In the genomic region with DNA sequence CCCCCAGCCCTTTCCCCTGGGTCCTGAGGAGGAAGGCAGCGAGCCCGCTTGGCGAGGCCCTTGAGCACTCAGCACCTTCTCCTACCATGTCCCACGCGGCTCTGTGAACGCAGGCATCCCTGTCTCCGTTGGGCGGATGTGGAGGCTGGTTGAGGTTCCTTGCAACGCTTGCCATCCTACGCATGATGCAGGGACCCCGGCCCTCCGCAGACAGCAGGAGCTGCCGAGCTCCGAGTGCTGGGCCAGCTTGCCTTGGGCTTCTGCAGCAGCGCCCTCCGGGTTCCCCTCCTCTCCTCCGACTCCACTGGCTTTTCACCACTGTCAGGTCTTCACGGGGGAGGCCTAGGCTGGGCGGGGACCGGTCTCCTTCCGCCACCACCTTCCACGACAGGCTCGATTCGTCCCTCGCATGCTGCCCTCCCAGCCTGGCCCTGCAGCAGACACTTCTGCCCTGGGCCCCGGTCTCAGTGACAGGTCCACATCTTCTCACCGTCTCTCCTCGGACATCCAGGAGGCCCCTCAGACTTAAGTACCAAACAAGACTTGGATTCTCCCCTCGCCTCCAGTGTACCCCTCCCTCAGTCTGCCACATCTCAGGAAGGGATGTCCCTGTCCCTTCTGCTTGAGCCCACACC, we compare ENCODE assay signal across 22 cellular contexts.
A peak's percentile ranks its signal among the peaks of the same experiment; 100 is the strongest.
DNase-seq lines count a peak whose midpoint lies in the region; ATAC-seq, FAIRE-seq and TF ChIP-seq lines count a peak whose summit lies in the region.
"Had no signal": no experiment of that assay in that cellular context is flagged by ENCODE, and none has a peak within 500 bp of the region (broad histone marks: within the 10 kb centered on the region; RNA-seq: fewer than 3 reads in every experiment).

No MANE protein-coding gene starts in this region.

- H3K27ac ChIP-seq in mesenchymal stem cell (ENCODE audit: low read length, poor library complexity, severe bottlenecking), result no peak overlapping the region

- peaks cover 0 to 6% (median 5%) of the 10 kb centered on the region in 7 donors for H3K9me3 Mint-ChIP-seq in CD14-positive monocyte
- H3K9me3 Mint-ChIP-seq in dendritic cell treated with granulocyte-macrophage colony-stimulating factor and Interleukin-4, amounts not matched to agents 40 ng/mL and 50 ng/mL, for 4 days, result peaks cover 8% of the 10 kb centered on the region
- peaks cover 6 to 8% of the 10 kb centered on the region in 2 donors for H3K9me3 Mint-ChIP-seq in stimulated activated naive B cell treated with anti-CD40 and anti-IgM and Interleukin-4, amounts not matched to agents 10 μg/mL and 1 μg/mL and 100 μg/mL, for 72 hours

- peaks cover 25 to 30% of the 10 kb centered on the region in 2 donors for H3K36me3 Mint-ChIP-seq in CD14-positive monocyte
- peaks cover 17% of the 10 kb centered on the region for H3K36me3 Mint-ChIP-seq in dendritic cell treated with granulocyte-macrophage colony-stimulating factor and Interleukin-4, amounts not matched to agents 40 ng/mL and 50 ng/mL, for 4 days (ENCODE audit: low read depth)
- peaks cover 1 to 10% of the 10 kb centered on the region in 2 donors for H3K36me3 Mint-ChIP-seq in stimulated activated naive B cell treated with anti-CD40 and anti-IgM and Interleukin-4, amounts not matched to agents 10 μg/mL and 1 μg/mL and 100 μg/mL, for 72 hours
- H3K36me3 Mint-ChIP-seq: CD8-positive, alpha-beta T cell had no signal

- H3K23ac ChIP-seq in mesenchymal stem cell (ENCODE audit: low read length in 2 of 2), result no peak overlapping the region

- TF ChIP-seq CTCF in CD14-positive monocyte (IDR thresholded peaks at IDR 0.05) (no peak), D721Med (IDR thresholded peaks at IDR 0.05; ENCODE audit: insufficient read depth, missing control alignments) (no peak)

- no peak overlapping the region for H3K4ac ChIP-seq in mesenchymal stem cell (ENCODE audit: low read depth in 1 of 2, low read length in 2 of 2)

- FAIRE-seq in D721Med (lab: Jason Lieb, UNC), result no peak

- H3K27me3 Mint-ChIP-seq in CD14-positive monocyte (ENCODE audit: low read depth in 3 of 3), result peaks cover 17 to 33% (median 31%) of the 10 kb centered on the region in 3 donors
- H3K27me3 Mint-ChIP-seq in dendritic cell treated with granulocyte-macrophage colony-stimulating factor and Interleukin-4, amounts not matched to agents 40 ng/mL and 50 ng/mL, for 4 days, result peaks cover 20% of the 10 kb centered on the region
- peaks cover 14 to 21% of the 10 kb centered on the region in 2 donors for H3K27me3 Mint-ChIP-seq in stimulated activated naive B cell treated with anti-CD40 and anti-IgM and Interleukin-4, amounts not matched to agents 10 μg/mL and 1 μg/mL and 100 μg/mL, for 72 hours

- peak overlapping the region; percentile 51 to 95 (median 91) for H3K27ac Mint-ChIP-seq in CD14-positive monocyte
- peak overlapping the region; percentile 51 for H3K27ac Mint-ChIP-seq in dendritic cell treated with granulocyte-macrophage colony-stimulating factor and Interleukin-4, amounts not matched to agents 40 ng/mL and 50 ng/mL, for 4 days
- peak overlapping the region; percentile 51 for H3K27ac Mint-ChIP-seq in stimulated activated naive B cell treated with anti-CD40 and anti-IgM and Interleukin-4, amounts not matched to agents 10 μg/mL and 1 μg/mL and 100 μg/mL, for 72 hours
- H3K27ac Mint-ChIP-seq: CD8-positive, alpha-beta T cell had no signal

- intact Hi-C loops in CD14-positive monocyte (cut with micrococcal nuclease), result no loop called here
- intact Hi-C loops in dendritic cell treated with granulocyte-macrophage colony-stimulating factor and Interleukin-4, amounts not matched to agents 40 ng/mL and 50 ng/mL, for 4 days (cut with micrococcal nuclease), result no loop called here

- no peak overlapping the region for H2AK5ac ChIP-seq in mesenchymal stem cell (ENCODE audit: low read length, severe bottlenecking)

- no peak overlapping the region for H2BK5ac ChIP-seq in mesenchymal stem cell (ENCODE audit: low read depth, low read length, poor library complexity, severe bottlenecking)

- H3K4me1 ChIP-seq in mesenchymal stem cell (ENCODE audit: control insufficient read depth, insufficient read depth, low read depth, low read length), result peaks cover 43% of the 10 kb centered on the region

- no peak overlapping the region for H3K4me2 ChIP-seq in mesenchymal stem cell (ENCODE audit: low read length, poor library complexity, severe bottlenecking)
- H3K4me2 ChIP-seq: SK-N-SH had no signal

- H3K27me3 ChIP-seq in mesenchymal stem cell (ENCODE audit: control insufficient read depth in 1 of 2, insufficient read depth in 1 of 2, low read length in 2 of 2), result no peaks in the 10 kb centered on the region
- H3K27me3 ChIP-seq: MG63 had no signal

- H3K79me1 ChIP-seq in mesenchymal stem cell (replicated peaks; ENCODE audit: low read length, poor library complexity, severe bottlenecking), result peaks cover 42% of the 10 kb centered on the region

- no peak for DNase-seq in CD14-positive monocyte (ENCODE audit: low spot score)
- no peak for DNase-seq in mesenchymal stem cell
- no peak for DNase-seq in stimulated activated naive B cell treated with anti-CD40 and anti-IgM and Interleukin-4, amounts not matched to agents 10 μg/mL and 1 μg/mL and 100 μg/mL, for 72 hours
- DNase-seq in D721Med (ENCODE audit: insufficient read length, low spot score), result no peak
- DNase-seq: ACHN; AML-193; CD8-positive, alpha-beta T cell; DMS79; Kasumi-1; MG63; NCI-H1048; NCI-H1436; NCI-H1930; NCI-H226; NCI-H524; NCI-H82; OCI-M1; SHP77; SK-N-SH had no signal

- no peak overlapping the region for H3K14ac ChIP-seq in mesenchymal stem cell (ENCODE audit: low read length in 2 of 2)

- no peaks in the 10 kb centered on the region for H3K9me3 ChIP-seq in mesenchymal stem cell (ENCODE audit: control insufficient read depth, low read length)
- H3K9me3 ChIP-seq: MG63, SK-N-SH had no signal

- no peak overlapping the region for H2BK120ac ChIP-seq in mesenchymal stem cell (ENCODE audit: low read depth, low read length)

- H3K4me1 Mint-ChIP-seq in CD14-positive monocyte, result peaks cover 47% of the 10 kb centered on the region
- peaks cover 67% of the 10 kb centered on the region for H3K4me1 Mint-ChIP-seq in dendritic cell treated with granulocyte-macrophage colony-stimulating factor and Interleukin-4, amounts not matched to agents 40 ng/mL and 50 ng/mL, for 4 days (ENCODE audit: low read depth)
- H3K4me1 Mint-ChIP-seq in stimulated activated naive B cell treated with anti-CD40 and anti-IgM and Interleukin-4, amounts not matched to agents 10 μg/mL and 1 μg/mL and 100 μg/mL, for 72 hours, result peaks cover 15 to 35% of the 10 kb centered on the region in 2 donors

- peak overlapping the region in 1 of 2 experiments; percentile 11 for H3K4me3 ChIP-seq in mesenchymal stem cell (ENCODE audit: insufficient read depth in 1 of 2, low read depth in 1 of 2, low read length in 2 of 2)
- H3K4me3 ChIP-seq: MG63 had no signal

- peak overlapping the region; percentile 75 for H4K91ac ChIP-seq in mesenchymal stem cell (ENCODE audit: low read length)

- H2AFZ ChIP-seq in mesenchymal stem cell (ENCODE audit: low read depth, low read length), result no peak overlapping the region

- H2BK12ac ChIP-seq in mesenchymal stem cell (ENCODE audit: low read length in 2 of 2), result no peak overlapping the region

- H3K4me3 Mint-ChIP-seq in CD14-positive monocyte, result peak overlapping the region in 1 of 2 donors; percentile 83
- no peak overlapping the region for H3K4me3 Mint-ChIP-seq in dendritic cell treated with granulocyte-macrophage colony-stimulating factor and Interleukin-4, amounts not matched to agents 40 ng/mL and 50 ng/mL, for 4 days
- peak overlapping the region in 1 of 2 donors; percentile 33 for H3K4me3 Mint-ChIP-seq in stimulated activated naive B cell treated with anti-CD40 and anti-IgM and Interleukin-4, amounts not matched to agents 10 μg/mL and 1 μg/mL and 100 μg/mL, for 72 hours
- H3K4me3 Mint-ChIP-seq: CD8-positive, alpha-beta T cell had no signal

- ATAC-seq in stimulated activated naive B cell treated with anti-CD40 and anti-IgM and Interleukin-4, amounts not matched to agents 10 μg/mL and 1 μg/mL and 100 μg/mL, for 72 hours (replicated peaks), result no peak
- ATAC-seq in HG02623 (IDR thresholded peaks at IDR 0.05; ENCODE audit: unreplicated experiment) (no peak), GM18511 (IDR thresholded peaks at IDR 0.05; ENCODE audit: unreplicated experiment) (no peak)
- ATAC-seq: CD8-positive, alpha-beta T cell had no signal

- no peak overlapping the region for H2BK15ac ChIP-seq in mesenchymal stem cell (ENCODE audit: low read depth, poor library complexity, severe bottlenecking)

- no peak overlapping the region for H3K9ac ChIP-seq in mesenchymal stem cell (ENCODE audit: low read length)
- H3K9ac ChIP-seq: SK-N-SH had no signal

- 97% methylated on average over 29 of the region's 29 CpGs for WGBS in mesenchymal stem cell

- no peak overlapping the region for H4K8ac ChIP-seq in mesenchymal stem cell (ENCODE audit: low read length)

- H3K36me3 ChIP-seq in mesenchymal stem cell (ENCODE audit: control insufficient read depth in 1 of 2, insufficient read depth in 2 of 2, low read depth in 1 of 2, low read length in 2 of 2), result peaks cover 3 to 34% of the 10 kb centered on the region in 2 experiments

- no peak overlapping the region for H3K18ac ChIP-seq in mesenchymal stem cell (ENCODE audit: low read depth in 1 of 2, low read length in 2 of 2)
